Comparison of ENCODE assay signal across 21 cellular contexts in genomic region chr13:43583331-43583730, GRCh38.
"Had no signal": no experiment of that assay in that cellular context is flagged by ENCODE, and none has a peak within 500 bp of the region (broad histone marks: within the 10 kb centered on the region; RNA-seq: fewer than 3 reads in every experiment).

No MANE protein-coding gene starts in this region.

- FAIRE-seq: colon, kidney, pancreas had no signal

- H2AFZ ChIP-seq: hepatocyte had no signal

- ATAC-seq: gastroesophageal sphincter; heart left ventricle; left lobe of liver; natural killer cell; pancreas; right lobe of liver; stimulated activated effector memory CD8-positive, alpha-beta T cell treated with anti-CD3 and anti-CD28 coated beads, Interleukin-12 subunit alpha, Interleukin-12 subunit beta, amount 100 ng/mL, for 72 hours had no signal

- H3K27ac ChIP-seq: gastroesophageal sphincter, heart left ventricle, hepatocyte, pancreas, right lobe of liver, stomach, testis, tibial artery had no signal

- H3K9me3 ChIP-seq: gastroesophageal sphincter, heart left ventricle, pancreas, right lobe of liver, stomach, testis, tibial artery had no signal

- H3K4me2 ChIP-seq: hepatocyte had no signal

- H3K4me3 ChIP-seq: dorsolateral prefrontal cortex, gastroesophageal sphincter, heart left ventricle, hepatocyte, lung, pancreas, right lobe of liver, stomach, testis, tibial artery had no signal

- H3K27me3 ChIP-seq: dorsolateral prefrontal cortex, gastroesophageal sphincter, heart left ventricle, hepatocyte, pancreas, right lobe of liver, stomach, testis, tibial artery had no signal

- DNase-seq: dorsolateral prefrontal cortex; effector CD4-positive, alpha-beta T cell; foreskin fibroblast; heart left ventricle; kidney; natural killer cell; occipital lobe; pancreas; right lobe of liver; stimulated activated CD4-positive, alpha-beta T cell treated with anti-CD3 and anti-CD28 coated beads, Interleukin-2, amount 100 ng/mL, for 24 hours; stimulated activated CD4-positive, alpha-beta T cell treated with anti-CD3 and anti-CD28 coated beads, Interleukin-4, amount 100 ng/mL, for 24 hours; stimulated activated naive CD4-positive, alpha-beta T cell treated with Interleukin-2 at 50 U/mL for 16 hours; stomach; testis; tibial artery had no signal

- H3K4me1 ChIP-seq: gastroesophageal sphincter, heart left ventricle, pancreas, right lobe of liver, stomach, testis, tibial artery had no signal

- H3K79me2 ChIP-seq: hepatocyte had no signal

- H3K36me3 ChIP-seq: gastroesophageal sphincter, heart left ventricle, pancreas, right lobe of liver, stomach, tibial artery had no signal
